Comparison of ENCODE assay signal across 9 cellular contexts in the genomic region with DNA sequence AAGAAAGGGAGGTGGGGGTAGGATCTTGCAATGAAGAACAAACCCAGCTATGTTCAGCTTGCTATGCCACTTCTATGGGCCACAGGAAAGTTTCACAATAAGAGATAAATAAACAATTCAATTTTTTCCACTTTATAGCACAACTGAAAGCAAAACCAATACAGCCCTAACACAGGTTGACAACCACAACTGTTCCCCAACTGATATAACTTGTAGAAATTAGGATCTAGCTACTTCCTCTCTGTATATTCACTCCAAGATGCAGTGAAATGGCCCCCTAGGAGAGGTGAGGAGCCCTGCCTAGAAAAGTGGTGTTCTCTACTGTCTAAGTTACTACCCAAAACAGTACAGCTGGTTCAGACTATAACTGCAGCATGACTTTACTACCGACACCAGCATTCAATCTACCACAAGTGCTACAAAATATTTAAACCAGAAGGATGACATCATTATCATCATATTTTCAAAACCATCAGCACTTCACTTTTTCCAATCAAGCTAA.
DNase-seq lines count a peak whose midpoint lies in the region; ATAC-seq and TF ChIP-seq lines count a peak whose summit lies in the region.
"Had no signal": no experiment of that assay in that cellular context is flagged by ENCODE, and none has a peak within 500 bp of the region (broad histone marks: within the 10 kb centered on the region; RNA-seq: fewer than 3 reads in every experiment).

No MANE protein-coding gene starts in this region.

- H3K4me3 Mint-ChIP-seq in activated T-cell treated with anti-CD3 and anti-CD28 coated beads, Interleukin-2, amount 50 U/mL, for 4 hours = no peak overlapping the region
- H3K4me3 Mint-ChIP-seq in activated naive CD8-positive, alpha-beta T cell treated with anti-CD3 and anti-CD28 coated beads, Interleukin-2, amount 10 ng/mL, durations not matched to agents 7 days and 5 days = peak overlapping the region; percentile 43
- H3K4me3 Mint-ChIP-seq in stimulated activated memory B cell treated with anti-CD40 and anti-IgM and Interleukin-4, amounts not matched to agents 10 μg/mL and 1 μg/mL and 100 μg/mL, for 72 hours = peak overlapping the region; percentile 13
- no peak overlapping the region for H3K4me3 Mint-ChIP-seq in mesothelial cell of epicardium

- no peak for DNase-seq in activated T-cell treated with anti-CD3 and anti-CD28 coated beads, Interleukin-2, amount 50 U/mL, for 4 hours
- no peak for DNase-seq in activated T-cell treated with anti-CD3 and anti-CD28 coated beads, Interleukin-2, amount 50 U/mL, for 48 hours
- DNase-seq in activated naive CD8-positive, alpha-beta T cell treated with anti-CD3 and anti-CD28 coated beads, Interleukin-2, amount 10 ng/mL, durations not matched to agents 7 days and 5 days = no peak
- no peak for DNase-seq in NK-92 treated with Interleukin-12 subunit alpha and Interleukin-12 subunit beta, amount 100 ng/mL, for 24 hours (lab: John Stamatoyannopoulos, UW)
- DNase-seq in mesothelial cell of epicardium (ENCODE audit: low spot score in 2 of 2, unreplicated experiment in 2 of 2) = no peak
- DNase-seq in stimulated activated CD4-positive, alpha-beta T cell treated with anti-CD3 and anti-CD28 coated beads, Interleukin-12 subunit alpha, Interleukin-12 subunit beta, amount 100 ng/mL, for 4 hours = no peak
- DNase-seq: MG63 had no signal

- no peak for TF ChIP-seq CTCF in mesothelial cell of epicardium (IDR thresholded peaks at IDR 0.05; ENCODE audit: unreplicated experiment)

- no peaks in the 10 kb centered on the region for H3K27me3 Mint-ChIP-seq in activated T-cell treated with anti-CD3 and anti-CD28 coated beads, Interleukin-2, amount 50 U/mL, for 4 hours (ENCODE audit: low read depth)
- H3K27me3 Mint-ChIP-seq in activated naive CD8-positive, alpha-beta T cell treated with anti-CD3 and anti-CD28 coated beads, Interleukin-2, amount 10 ng/mL, durations not matched to agents 7 days and 5 days = no peaks in the 10 kb centered on the region
- no peaks in the 10 kb centered on the region for H3K27me3 Mint-ChIP-seq in stimulated activated memory B cell treated with anti-CD40 and anti-IgM and Interleukin-4, amounts not matched to agents 10 μg/mL and 1 μg/mL and 100 μg/mL, for 72 hours
- H3K27me3 Mint-ChIP-seq in mesothelial cell of epicardium (ENCODE audit: low read depth) = no peaks in the 10 kb centered on the region

- POLR2A ChIA-PET in activated naive CD8-positive, alpha-beta T cell treated with anti-CD3 and anti-CD28 coated beads, Interleukin-2, amount 10 ng/mL, durations not matched to agents 7 days and 5 days (lab: Charles Lee) = interaction anchor here (0.9 to 1.9 kb wide), 3 partner anchors 28 to 77 kb away, joined by 3 to 8 read pairs (median 4); a partner anchor contains a TSS

- H3K4me1 Mint-ChIP-seq in activated T-cell treated with anti-CD3 and anti-CD28 coated beads, Interleukin-2, amount 50 U/mL, for 4 hours (ENCODE audit: low read depth) = peaks cover 67% of the 10 kb centered on the region
- peaks cover 58% of the 10 kb centered on the region for H3K4me1 Mint-ChIP-seq in activated naive CD8-positive, alpha-beta T cell treated with anti-CD3 and anti-CD28 coated beads, Interleukin-2, amount 10 ng/mL, durations not matched to agents 7 days and 5 days
- H3K4me1 Mint-ChIP-seq in stimulated activated memory B cell treated with anti-CD40 and anti-IgM and Interleukin-4, amounts not matched to agents 10 μg/mL and 1 μg/mL and 100 μg/mL, for 72 hours = peaks cover 73% of the 10 kb centered on the region
- peaks cover 5% of the 10 kb centered on the region for H3K4me1 Mint-ChIP-seq in mesothelial cell of epicardium

- H3K27ac Mint-ChIP-seq in activated naive CD8-positive, alpha-beta T cell treated with anti-CD3 and anti-CD28 coated beads, Interleukin-2, amount 10 ng/mL, durations not matched to agents 7 days and 5 days = peak overlapping the region; percentile 84
- H3K27ac Mint-ChIP-seq in stimulated activated memory B cell treated with anti-CD40 and anti-IgM and Interleukin-4, amounts not matched to agents 10 μg/mL and 1 μg/mL and 100 μg/mL, for 72 hours = peak overlapping the region; percentile 59
- no peak overlapping the region for H3K27ac Mint-ChIP-seq in mesothelial cell of epicardium

- peaks cover 2% of the 10 kb centered on the region for H3K36me3 Mint-ChIP-seq in activated T-cell treated with anti-CD3 and anti-CD28 coated beads, Interleukin-2, amount 50 U/mL, for 4 hours (ENCODE audit: insufficient read depth)
- H3K36me3 Mint-ChIP-seq in activated naive CD8-positive, alpha-beta T cell treated with anti-CD3 and anti-CD28 coated beads, Interleukin-2, amount 10 ng/mL, durations not matched to agents 7 days and 5 days = peaks cover 11% of the 10 kb centered on the region
- H3K36me3 Mint-ChIP-seq in stimulated activated memory B cell treated with anti-CD40 and anti-IgM and Interleukin-4, amounts not matched to agents 10 μg/mL and 1 μg/mL and 100 μg/mL, for 72 hours = no peaks in the 10 kb centered on the region
- no peaks in the 10 kb centered on the region for H3K36me3 Mint-ChIP-seq in mesothelial cell of epicardium

- H3K9me3 Mint-ChIP-seq in activated T-cell treated with anti-CD3 and anti-CD28 coated beads, Interleukin-2, amount 50 U/mL, for 4 hours = no peaks in the 10 kb centered on the region
- H3K9me3 Mint-ChIP-seq in activated naive CD8-positive, alpha-beta T cell treated with anti-CD3 and anti-CD28 coated beads, Interleukin-2, amount 10 ng/mL, durations not matched to agents 7 days and 5 days = peaks cover 2% of the 10 kb centered on the region
- H3K9me3 Mint-ChIP-seq in stimulated activated memory B cell treated with anti-CD40 and anti-IgM and Interleukin-4, amounts not matched to agents 10 μg/mL and 1 μg/mL and 100 μg/mL, for 72 hours = no peaks in the 10 kb centered on the region
- no peaks in the 10 kb centered on the region for H3K9me3 Mint-ChIP-seq in mesothelial cell of epicardium

- ATAC-seq in activated T-cell treated with anti-CD3 and anti-CD28 coated beads, Interleukin-2, amount 50 U/mL, for 4 hours = peak; percentile 48 to 65
- ATAC-seq in HG03442 (IDR thresholded peaks at IDR 0.05; ENCODE audit: unreplicated experiment) = peak; percentile 42
- ATAC-seq in activated naive CD8-positive, alpha-beta T cell treated with anti-CD3 and anti-CD28 coated beads, Interleukin-2, amount 10 ng/mL, durations not matched to agents 7 days and 5 days (ENCODE audit: low read depth) = peak; percentile 72
- peak; percentile 58 for ATAC-seq in stimulated activated memory B cell treated with anti-CD40 and anti-IgM and Interleukin-4, amounts not matched to agents 10 μg/mL and 1 μg/mL and 100 μg/mL, for 72 hours

Comparison
In these comparisons a context has a peak if more than half of its experiments do, and no peak if none do; other contexts are left out.
1. H3K4me3 Mint-ChIP-seq: peak in activated naive CD8-positive, alpha-beta T cell treated with anti-CD3 and anti-CD28 coated beads, Interleukin-2, amount 10 ng/mL, durations not matched to agents 7 days and 5 days (single experiment) and stimulated activated memory B cell treated with anti-CD40 and anti-IgM and Interleukin-4, amounts not matched to agents 10 μg/mL and 1 μg/mL and 100 μg/mL, for 72 hours (single experiment); none in activated T-cell treated with anti-CD3 and anti-CD28 coated beads, Interleukin-2, amount 50 U/mL, for 4 hours (single experiment) and mesothelial cell of epicardium (single experiment).
2. Peak in every context shown above with its lines, with median percentiles within 50 percentile points of each other: ATAC-seq.